1 cellular context compared by ENCODE assay signal in the genomic region with DNA sequence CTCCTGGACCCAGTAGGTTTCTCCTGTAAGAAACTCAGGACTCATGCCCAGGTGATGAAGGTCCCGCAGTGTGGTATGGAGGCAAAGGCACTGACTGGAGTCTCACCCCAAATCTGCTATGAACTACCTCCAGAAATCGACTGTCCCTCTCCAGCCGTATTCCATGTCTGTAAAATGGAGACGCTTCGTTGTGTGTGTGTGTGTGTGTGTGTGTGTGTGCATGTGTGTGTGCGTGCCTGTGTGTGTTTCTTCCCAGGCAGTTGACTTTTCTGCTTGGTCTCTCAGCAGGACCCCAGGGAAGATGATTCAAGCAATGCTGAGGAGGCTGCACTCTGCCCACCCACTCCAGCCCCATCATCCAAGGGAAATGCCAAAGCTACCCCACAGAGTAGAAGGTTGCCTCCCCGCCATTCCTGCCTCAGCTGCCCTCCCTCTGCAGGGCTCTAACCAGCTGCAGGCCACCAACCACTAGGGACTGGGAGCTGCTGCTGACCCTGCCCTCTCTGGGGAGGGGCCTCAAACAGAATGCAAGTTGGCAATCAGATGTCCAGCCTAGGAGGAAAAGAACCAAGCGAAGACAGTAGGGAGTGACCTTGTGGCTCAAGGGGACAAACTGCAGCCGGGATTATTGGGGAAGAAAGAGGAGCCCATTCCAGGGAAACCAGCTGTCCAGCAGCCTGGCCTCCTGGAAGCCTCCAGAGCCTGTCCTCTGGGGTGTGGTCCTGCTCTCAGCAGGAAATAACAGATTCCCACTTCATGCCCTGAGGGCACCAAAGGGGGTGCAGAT.
TF ChIP-seq lines count a peak whose summit lies in the region.

No MANE protein-coding gene starts in this region.

TF ChIP-seq in SK-N-SH, 30 proteins besides CTCF, POLR2A, EP300 and RAD21 (continued from another document):
- TF ChIP-seq RXRA (IDR thresholded peaks at IDR 0.05; ENCODE audit: borderline replicate concordance, low read depth) (no peak), NFIC (IDR thresholded peaks at IDR 0.05; ENCODE audit: borderline replicate concordance) (no peak), SMC3 (IDR thresholded peaks at IDR 0.05; ENCODE audit: low read depth, low read length) (no peak), EZH2phosphoT487 (IDR thresholded peaks at IDR 0.05; ENCODE audit: borderline replicate concordance, low read depth) (no peak), TAF1 (IDR thresholded peaks at IDR 0.05; ENCODE audit: borderline replicate concordance, low read depth, low read length) (no peak), NRF1 (IDR thresholded peaks at IDR 0.05; ENCODE audit: low read depth, low read length) (no peak), FOSL2 (IDR thresholded peaks at IDR 0.05; ENCODE audit: borderline replicate concordance, low read depth) (no peak), CHD2 (IDR thresholded peaks at IDR 0.05; ENCODE audit: low read length, partially characterized antibody) (no peak), TCF12 (IDR thresholded peaks at IDR 0.05) (no peak), SIN3A (IDR thresholded peaks at IDR 0.05; ENCODE audit: borderline replicate concordance, low read depth, low read length) (no peak), RFX5 (IDR thresholded peaks at IDR 0.05; ENCODE audit: low read length) (no peak), MXI1 (IDR thresholded peaks at IDR 0.05; ENCODE audit: low read depth, low read length) (no peak)
- TF ChIP-seq, protein P1, sequence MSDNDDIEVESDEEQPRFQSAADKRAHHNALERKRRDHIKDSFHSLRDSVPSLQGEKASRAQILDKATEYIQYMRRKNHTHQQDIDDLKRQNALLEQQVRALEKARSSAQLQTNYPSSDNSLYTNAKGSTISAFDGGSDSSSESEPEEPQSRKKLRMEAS (IDR thresholded peaks at IDR 0.05; ENCODE audit: low read depth), result no peak
- TF ChIP-seq, protein P2, sequence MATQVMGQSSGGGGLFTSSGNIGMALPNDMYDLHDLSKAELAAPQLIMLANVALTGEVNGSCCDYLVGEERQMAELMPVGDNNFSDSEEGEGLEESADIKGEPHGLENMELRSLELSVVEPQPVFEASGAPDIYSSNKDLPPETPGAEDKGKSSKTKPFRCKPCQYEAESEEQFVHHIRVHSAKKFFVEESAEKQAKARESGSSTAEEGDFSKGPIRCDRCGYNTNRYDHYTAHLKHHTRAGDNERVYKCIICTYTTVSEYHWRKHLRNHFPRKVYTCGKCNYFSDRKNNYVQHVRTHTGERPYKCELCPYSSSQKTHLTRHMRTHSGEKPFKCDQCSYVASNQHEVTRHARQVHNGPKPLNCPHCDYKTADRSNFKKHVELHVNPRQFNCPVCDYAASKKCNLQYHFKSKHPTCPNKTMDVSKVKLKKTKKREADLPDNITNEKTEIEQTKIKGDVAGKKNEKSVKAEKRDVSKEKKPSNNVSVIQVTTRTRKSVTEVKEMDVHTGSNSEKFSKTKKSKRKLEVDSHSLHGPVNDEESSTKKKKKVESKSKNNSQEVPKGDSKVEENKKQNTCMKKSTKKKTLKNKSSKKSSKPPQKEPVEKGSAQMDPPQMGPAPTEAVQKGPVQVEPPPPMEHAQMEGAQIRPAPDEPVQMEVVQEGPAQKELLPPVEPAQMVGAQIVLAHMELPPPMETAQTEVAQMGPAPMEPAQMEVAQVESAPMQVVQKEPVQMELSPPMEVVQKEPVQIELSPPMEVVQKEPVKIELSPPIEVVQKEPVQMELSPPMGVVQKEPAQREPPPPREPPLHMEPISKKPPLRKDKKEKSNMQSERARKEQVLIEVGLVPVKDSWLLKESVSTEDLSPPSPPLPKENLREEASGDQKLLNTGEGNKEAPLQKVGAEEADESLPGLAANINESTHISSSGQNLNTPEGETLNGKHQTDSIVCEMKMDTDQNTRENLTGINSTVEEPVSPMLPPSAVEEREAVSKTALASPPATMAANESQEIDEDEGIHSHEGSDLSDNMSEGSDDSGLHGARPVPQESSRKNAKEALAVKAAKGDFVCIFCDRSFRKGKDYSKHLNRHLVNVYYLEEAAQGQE (IDR thresholded peaks at IDR 0.05; ENCODE audit: low read depth, low read length), result no peak
